8 cellular contexts compared by ENCODE assay signal in the genomic region with DNA sequence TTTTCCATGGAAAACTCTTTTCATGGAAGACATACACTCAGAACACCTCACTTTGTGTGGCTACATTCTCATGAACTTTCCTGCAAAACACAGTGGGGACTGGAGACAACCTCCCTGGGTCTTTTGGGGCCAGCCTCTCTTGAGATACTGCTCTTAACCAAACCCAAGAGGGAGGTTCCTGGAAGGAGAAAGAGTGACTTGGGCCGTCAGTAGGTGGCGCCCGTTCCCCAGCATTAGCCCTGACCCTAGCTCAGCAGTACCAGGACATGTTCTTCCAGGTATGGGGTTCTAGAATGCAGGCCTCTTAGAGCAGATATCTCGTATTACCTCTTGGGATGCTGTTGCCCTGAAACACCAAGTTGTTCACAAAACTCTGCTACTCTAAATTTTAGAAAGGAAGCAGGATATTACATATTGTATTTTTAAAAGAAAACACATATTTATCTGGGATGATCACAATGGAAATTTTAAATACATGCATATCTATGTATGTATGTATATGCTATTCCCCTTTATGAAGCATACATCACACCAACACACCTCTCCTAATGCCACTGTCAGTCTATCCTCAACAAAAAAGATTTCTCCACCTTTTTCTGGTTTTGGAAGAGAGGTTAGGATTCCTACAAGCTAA. TPM values are rescaled to one million over a fixed set of nuclear protein-coding genes. Genes with fewer than 3 reads are reported as not detected.
DNase-seq lines count a peak whose midpoint lies in the region; ATAC-seq and TF ChIP-seq lines count a peak whose summit lies in the region.

No MANE protein-coding gene starts in this region.

- no peaks in the 10 kb centered on the region for H3K27me3 ChIP-seq in CD4-positive, alpha-beta T cell (ENCODE audit: control insufficient read depth, insufficient read depth, low read length)
- no peaks in the 10 kb centered on the region for H3K27me3 ChIP-seq in effector memory CD4-positive, alpha-beta T cell (replicated peaks; ENCODE audit: control insufficient read depth, insufficient read depth, low read length, poor library complexity, severe bottlenecking)

- POLR2A ChIA-PET in CD4-positive, alpha-beta T cell (lab: Charles Lee): interaction anchor here (1.1 kb wide), 1 partner anchor 15 kb away, joined by 3 read pairs; a partner anchor contains a TSS
- POLR2A ChIA-PET in activated CD4-positive, alpha-beta memory T cell treated with anti-CD3 and anti-CD28 coated beads, Interleukin-2, amount 10 ng/mL, durations not matched to agents 7 days and 5 days (lab: Charles Lee): interaction anchor here (1.0 kb wide), 1 partner anchor 425 kb away, joined by 3 read pairs; no protein-coding TSS in a partner anchor

- H3K27ac ChIP-seq in CD4-positive, alpha-beta T cell (ENCODE audit: low read depth, low read length): no peak overlapping the region
- no peak overlapping the region for H3K27ac ChIP-seq in effector memory CD4-positive, alpha-beta T cell (ENCODE audit: insufficient read depth, low read length, poor library complexity, severe bottlenecking)

- H3K4me1 Mint-ChIP-seq in CD4-positive, alpha-beta T cell (ENCODE audit: low read depth): no peaks in the 10 kb centered on the region
- H3K4me1 Mint-ChIP-seq in activated CD4-positive, alpha-beta memory T cell treated with anti-CD3 and anti-CD28 coated beads, Interleukin-2, amount 10 ng/mL, durations not matched to agents 7 days and 5 days: no peaks in the 10 kb centered on the region
- no peaks in the 10 kb centered on the region for H3K4me1 Mint-ChIP-seq in stimulated activated memory B cell treated with anti-CD40 and anti-IgM and Interleukin-4, amounts not matched to agents 10 μg/mL and 1 μg/mL and 100 μg/mL, for 72 hours

- CTCF ChIA-PET in CD4-positive, alpha-beta T cell (lab: Charles Lee): interaction anchor here (0.5 to 2.4 kb wide), 6 partner anchors 23 to 328 kb away, joined by 3 to 15 read pairs (median 6); no protein-coding TSS in a partner anchor
- CTCF ChIA-PET in activated CD4-positive, alpha-beta memory T cell treated with anti-CD3 and anti-CD28 coated beads, Interleukin-2, amount 10 ng/mL, durations not matched to agents 7 days and 5 days (lab: Charles Lee): interaction anchor here (0.5 to 4.5 kb wide), 16 partner anchors 9 to 848 kb away, joined by 3 to 46 read pairs (median 4); no protein-coding TSS in a partner anchor

- intact Hi-C loops in CD4-positive, alpha-beta T cell (cut with DNase I, micrococcal nuclease): loop anchor here (1.0 to 5.0 kb wide), 8 partner anchors 21 to 672 kb away; a partner anchor contains a TSS

- H3K9me3 ChIP-seq in CD4-positive, alpha-beta T cell (ENCODE audit: control insufficient read depth, low read length): no peaks in the 10 kb centered on the region
- H3K9me3 ChIP-seq in effector memory CD4-positive, alpha-beta T cell (ENCODE audit: control insufficient read depth, low read length): no peaks in the 10 kb centered on the region

- DNase-seq in CD4-positive, alpha-beta T cell: peak; percentile 52 to 74 (median 62)
- DNase-seq in NCI-H526 treated with DMSO at 0.1 percent for 48 hours (lab: John Stamatoyannopoulos, UW) (peak; percentile 64), mucosa of gallbladder (ENCODE audit: low spot score) (peak; percentile 74)
- DNase-seq in activated CD4-positive, alpha-beta memory T cell treated with anti-CD3 and anti-CD28 coated beads, Interleukin-2, amount 10 ng/mL, durations not matched to agents 7 days and 5 days: peak; percentile 76
- DNase-seq in effector memory CD4-positive, alpha-beta T cell: peak; percentile 27 to 37 (median 30)

- peak; percentile 78 for TF ChIP-seq CTCF in CD4-positive, alpha-beta T cell (IDR thresholded peaks at IDR 0.05)

- H3K4me3 Mint-ChIP-seq in CD4-positive, alpha-beta T cell: no peak overlapping the region
- H3K4me3 Mint-ChIP-seq in activated CD4-positive, alpha-beta memory T cell treated with anti-CD3 and anti-CD28 coated beads, Interleukin-2, amount 10 ng/mL, durations not matched to agents 7 days and 5 days: no peak overlapping the region
- H3K4me3 Mint-ChIP-seq in stimulated activated memory B cell treated with anti-CD40 and anti-IgM and Interleukin-4, amounts not matched to agents 10 μg/mL and 1 μg/mL and 100 μg/mL, for 72 hours: no peak overlapping the region

- ATAC-seq in CD4-positive, alpha-beta T cell (ENCODE audit: poor library complexity): peak; percentile 90
- ATAC-seq in GM19324 (IDR thresholded peaks at IDR 0.05; ENCODE audit: low FRiP score, unreplicated experiment): peak; percentile 61
- ATAC-seq in HG03354 (IDR thresholded peaks at IDR 0.05; ENCODE audit: poor library complexity, severe bottlenecking, unreplicated experiment): peak; percentile 99
- peak; percentile 81 for ATAC-seq in stimulated activated memory B cell treated with anti-CD40 and anti-IgM and Interleukin-4, amounts not matched to agents 10 μg/mL and 1 μg/mL and 100 μg/mL, for 72 hours

- no peaks in the 10 kb centered on the region for H3K36me3 Mint-ChIP-seq in CD4-positive, alpha-beta T cell (ENCODE audit: low read depth)
- H3K36me3 Mint-ChIP-seq in activated CD4-positive, alpha-beta memory T cell treated with anti-CD3 and anti-CD28 coated beads, Interleukin-2, amount 10 ng/mL, durations not matched to agents 7 days and 5 days (ENCODE audit: low read depth): no peaks in the 10 kb centered on the region
- no peaks in the 10 kb centered on the region for H3K36me3 Mint-ChIP-seq in stimulated activated memory B cell treated with anti-CD40 and anti-IgM and Interleukin-4, amounts not matched to agents 10 μg/mL and 1 μg/mL and 100 μg/mL, for 72 hours

- no peak overlapping the region for H3K4me3 ChIP-seq in effector memory CD4-positive, alpha-beta T cell (ENCODE audit: insufficient read depth, low read depth, low read length, poor library complexity, severe bottlenecking)

- H3K27ac Mint-ChIP-seq in CD4-positive, alpha-beta T cell: no peak overlapping the region
- H3K27ac Mint-ChIP-seq in activated CD4-positive, alpha-beta memory T cell treated with anti-CD3 and anti-CD28 coated beads, Interleukin-2, amount 10 ng/mL, durations not matched to agents 7 days and 5 days: no peak overlapping the region
- H3K27ac Mint-ChIP-seq in stimulated activated memory B cell treated with anti-CD40 and anti-IgM and Interleukin-4, amounts not matched to agents 10 μg/mL and 1 μg/mL and 100 μg/mL, for 72 hours: no peak overlapping the region

- H3K36me3 ChIP-seq in effector memory CD4-positive, alpha-beta T cell (ENCODE audit: control insufficient read depth, insufficient read depth, low read length): no peaks in the 10 kb centered on the region

- H3K9me3 Mint-ChIP-seq in CD4-positive, alpha-beta T cell: no peaks in the 10 kb centered on the region
- no peaks in the 10 kb centered on the region for H3K9me3 Mint-ChIP-seq in activated CD4-positive, alpha-beta memory T cell treated with anti-CD3 and anti-CD28 coated beads, Interleukin-2, amount 10 ng/mL, durations not matched to agents 7 days and 5 days
- peaks cover 3% of the 10 kb centered on the region for H3K9me3 Mint-ChIP-seq in stimulated activated memory B cell treated with anti-CD40 and anti-IgM and Interleukin-4, amounts not matched to agents 10 μg/mL and 1 μg/mL and 100 μg/mL, for 72 hours

- no peaks in the 10 kb centered on the region for H3K4me1 ChIP-seq in effector memory CD4-positive, alpha-beta T cell (ENCODE audit: control insufficient read depth, insufficient read depth, low read length, poor library complexity, severe bottlenecking)

- no peaks in the 10 kb centered on the region for H3K27me3 Mint-ChIP-seq in CD4-positive, alpha-beta T cell
- peaks cover 9% of the 10 kb centered on the region for H3K27me3 Mint-ChIP-seq in activated CD4-positive, alpha-beta memory T cell treated with anti-CD3 and anti-CD28 coated beads, Interleukin-2, amount 10 ng/mL, durations not matched to agents 7 days and 5 days
- H3K27me3 Mint-ChIP-seq in stimulated activated memory B cell treated with anti-CD40 and anti-IgM and Interleukin-4, amounts not matched to agents 10 μg/mL and 1 μg/mL and 100 μg/mL, for 72 hours: peaks cover 10% of the 10 kb centered on the region

RNA-seq across cellular contexts. Expression of a gene that starts 15.8 kb away (rescaled TPM):
- total RNA-seq in CD4-positive, alpha-beta T cell: 1 to 10 TPM; 3.1 to 3.2 TPM
- under 1 TPM; 0.33 to 0.35 TPM for total RNA-seq in activated CD4-positive, alpha-beta memory T cell treated with anti-CD3 and anti-CD28 coated beads, Interleukin-2, amount 10 ng/mL, durations not matched to agents 7 days and 5 days
- total RNA-seq in mucosa of gallbladder: 120 TPM

Comparison
In these comparisons a context has a peak if more than half of its experiments do, and no peak if none do; other contexts are left out.
1. RNA of a gene that starts 15.8 kb away (total RNA-seq): 120 TPM in mucosa of gallbladder (single experiment); 3.1 to 3.2 TPM in CD4-positive, alpha-beta T cell and 0.33 to 0.35 TPM in activated CD4-positive, alpha-beta memory T cell treated with anti-CD3 and anti-CD28 coated beads, Interleukin-2, amount 10 ng/mL, durations not matched to agents 7 days and 5 days; every median in the first group is over 10 times any median in the second.
2. Peak in every context shown above with its lines, with median percentiles within 50 percentile points of each other: ATAC-seq and DNase-seq.